In the genomic region with DNA sequence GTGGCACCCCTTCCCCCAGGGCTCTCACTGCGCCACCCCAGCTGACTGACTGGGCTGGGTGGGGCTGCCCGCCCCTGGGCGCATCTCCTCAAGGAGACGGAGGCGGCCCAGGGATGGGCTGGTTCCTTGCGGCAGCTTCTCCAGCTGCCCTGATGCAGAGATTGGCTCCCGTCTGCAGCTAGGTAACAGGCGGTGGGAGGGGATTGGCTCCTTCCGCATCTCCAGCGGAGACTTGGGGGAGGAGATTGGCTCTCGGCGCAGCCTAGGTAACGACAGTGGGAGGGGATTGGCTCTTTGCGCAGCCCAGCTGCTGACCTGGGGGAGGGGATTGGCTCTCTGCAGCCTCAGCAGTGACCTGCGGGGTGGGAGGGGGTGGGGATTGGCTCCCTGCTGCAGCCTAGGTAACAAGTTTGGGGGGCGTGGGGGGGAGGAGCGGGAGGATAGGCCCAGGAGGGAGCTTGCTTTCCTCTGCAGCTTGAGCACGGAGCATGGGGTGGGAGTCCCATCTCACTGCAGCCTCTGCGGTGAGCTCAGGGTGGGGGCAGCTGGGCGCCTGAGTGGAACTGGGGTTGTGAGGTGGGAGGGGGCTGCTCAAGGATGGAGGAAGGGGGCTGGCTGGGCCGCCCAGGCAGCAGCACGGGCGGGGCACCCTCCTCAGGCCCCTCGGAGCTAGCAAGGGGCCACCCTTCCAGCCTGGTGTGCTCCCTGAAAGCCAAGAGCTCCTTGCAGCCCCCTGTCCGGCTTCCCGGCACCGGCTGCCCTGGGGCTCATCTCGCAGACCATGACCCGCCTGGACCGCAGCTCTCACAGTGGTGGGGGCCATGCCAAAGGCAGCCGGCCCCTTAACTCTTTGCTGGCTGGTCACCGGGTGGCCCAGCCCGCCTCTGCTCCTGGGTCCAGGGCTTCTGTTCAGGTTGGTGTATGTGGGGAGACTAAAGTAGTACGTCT, we compare ENCODE assay signal across 8 cellular contexts. TPM values are rescaled to one million over a fixed set of nuclear protein-coding genes. Genes with fewer than 3 reads are reported as not detected.
A peak's percentile ranks its signal among the peaks of the same experiment; 100 is the strongest.
DNase-seq lines count a peak whose midpoint lies in the region; ATAC-seq and TF ChIP-seq lines count a peak whose summit lies in the region.

No MANE protein-coding gene starts in this region.

- H3K4me1 ChIP-seq in CD4-positive, alpha-beta memory T cell (ENCODE audit: insufficient read depth, low read length): peaks cover 47% of the 10 kb centered on the region
- H3K4me1 ChIP-seq in hepatocyte (ENCODE audit: insufficient read depth) (peaks cover 57% of the 10 kb centered on the region), prostate gland (replicated peaks) (peaks cover 42% of the 10 kb centered on the region)

- POLR2A ChIA-PET in CD4-positive, alpha-beta memory T cell (lab: Charles Lee; ENCODE audit: partially characterized antibody): no interaction called here

- intact Hi-C loops in CD4-positive, alpha-beta memory T cell (cut with micrococcal nuclease): no loop called here
- intact Hi-C loops in prostate gland (cut with DNase I): no loop called here

- no peak for ATAC-seq in GM21786 (IDR thresholded peaks at IDR 0.05; ENCODE audit: unreplicated experiment)
- no peak for ATAC-seq in GM19452 (IDR thresholded peaks at IDR 0.05; ENCODE audit: unreplicated experiment)

- no peaks in the 10 kb centered on the region for H3K27me3 Mint-ChIP-seq in CD4-positive, alpha-beta memory T cell

- no peak overlapping the region for H3K27ac ChIP-seq in CD4-positive, alpha-beta memory T cell (ENCODE audit: low read depth, low read length)
- H3K27ac ChIP-seq in hepatocyte (peak overlapping the region; percentile 87), prostate gland (peak overlapping the region; percentile 95 to 98)

- H3K4me2 ChIP-seq in hepatocyte: peak overlapping the region; percentile 80

- peaks cover 81% of the 10 kb centered on the region for H3K36me3 ChIP-seq in CD4-positive, alpha-beta memory T cell (ENCODE audit: insufficient read depth, low read length)
- H3K36me3 ChIP-seq in hepatocyte (replicated peaks; ENCODE audit: insufficient read depth, low read depth) (no peaks in the 10 kb centered on the region), prostate gland (peaks cover 0 to 32% of the 10 kb centered on the region in 2 donors)

- H4K20me1 ChIP-seq in hepatocyte (ENCODE audit: insufficient read depth, poor library complexity, severe bottlenecking): peaks cover 49% of the 10 kb centered on the region

- no peak for DNase-seq in CD4-positive, alpha-beta memory T cell
- DNase-seq in NCI-H1436 (lab: John Stamatoyannopoulos, UW) (peak; percentile 99), amniotic epithelial cell (ENCODE audit: low read depth) (peak; percentile 95), hepatocyte (ENCODE audit: low spot score) (peak; percentile 89), prostate gland (ENCODE audit: low spot score) (peak; percentile 87)
- DNase-seq in activated CD8-positive, alpha-beta memory T cell treated with anti-CD3 and anti-CD28 coated beads, Interleukin-2, amount 50 U/mL, for 48 hours: no peak

- H3K9me2 ChIP-seq in hepatocyte (replicated peaks; ENCODE audit: insufficient read depth): no peaks in the 10 kb centered on the region

- no peaks in the 10 kb centered on the region for H3K27me3 ChIP-seq in CD4-positive, alpha-beta memory T cell (ENCODE audit: insufficient read depth, low read length)
- no peaks in the 10 kb centered on the region for H3K27me3 ChIP-seq in hepatocyte
- no peaks in the 10 kb centered on the region for H3K27me3 ChIP-seq in prostate gland (replicated peaks; ENCODE audit: insufficient read depth)

- H3K36me3 Mint-ChIP-seq in CD4-positive, alpha-beta memory T cell: peaks cover 44 to 76% of the 10 kb centered on the region in 2 donors

- no peaks in the 10 kb centered on the region for H3K9me3 Mint-ChIP-seq in CD4-positive, alpha-beta memory T cell

- no peak overlapping the region for H3K4me3 ChIP-seq in CD4-positive, alpha-beta memory T cell (ENCODE audit: low read length in 2 of 2)
- H3K4me3 ChIP-seq in hepatocyte (no peak overlapping the region), prostate gland (peak overlapping the region in 1 of 2 donors; percentile 19)

- H3K4me3 Mint-ChIP-seq in CD4-positive, alpha-beta memory T cell: no peak overlapping the region

- H3K27ac Mint-ChIP-seq in CD4-positive, alpha-beta memory T cell: peak overlapping the region in 5 of 7 donors; percentile 21 to 85 (median 57)

- TF ChIP-seq CTCF in hepatocyte (IDR thresholded peaks at IDR 0.05; ENCODE audit: poor library complexity) (no peak), prostate gland (IDR thresholded peaks at IDR 0.05) (no peak)

- peak; percentile 17 for TF ChIP-seq POLR2A in prostate gland (IDR thresholded peaks at IDR 0.05)

- H3K79me2 ChIP-seq in hepatocyte: peaks cover 68% of the 10 kb centered on the region

- H3K4me1 Mint-ChIP-seq in CD4-positive, alpha-beta memory T cell: peaks cover 32 to 63% (median 43%) of the 10 kb centered on the region in 4 donors

- CTCF ChIA-PET in CD4-positive, alpha-beta memory T cell (lab: Charles Lee; ENCODE audit: partially characterized antibody): interaction anchor here (1.3 to 1.8 kb wide), 3 partner anchors 18 to 28 kb away, joined by 3 to 5 read pairs (median 3); no protein-coding TSS in a partner anchor

- no peaks in the 10 kb centered on the region for H3K9me3 ChIP-seq in CD4-positive, alpha-beta memory T cell (ENCODE audit: control insufficient read depth in 1 of 2, low read length in 2 of 2)
- H3K9me3 ChIP-seq in hepatocyte (ENCODE audit: low read depth): no peaks in the 10 kb centered on the region
- no peaks in the 10 kb centered on the region for H3K9me3 ChIP-seq in prostate gland

- H2AFZ ChIP-seq in hepatocyte: no peak overlapping the region

- 39% methylated on average over 27 of the region's 34 CpGs for WGBS in hepatocyte (ENCODE audit: low lambda C conversion rate, missing lambda C conversion rate)
- WGBS in prostate gland: 23% methylated on average over 29 of the region's 34 CpGs

RNA-seq across cellular contexts. Expression of gene NFE2L1, which starts 6.4 kb away (rescaled TPM):
- 10 to 100 TPM; 53.5 to 62.5 TPM for total RNA-seq in CD4-positive, alpha-beta memory T cell
- 10 to 100 TPM in 1 of 2 donors, 1 to 10 TPM in 1; 2.9 to 16.2 TPM for polyA plus RNA-seq in CD4-positive, alpha-beta memory T cell
- total RNA-seq in hepatocyte: 82.0 and 86.4 TPM in 2 replicates
- polyA plus RNA-seq in hepatocyte: 35.3 and 42.4 TPM in 2 replicates
- total RNA-seq in prostate gland: 100 to 1,000 TPM in 1 of 2 donors, 10 to 100 TPM in 1; 87.8 to 244 TPM

RNA-seq across cellular contexts. Expression of gene COPZ2, which starts 16.9 kb away (rescaled TPM):
- total RNA-seq in CD4-positive, alpha-beta memory T cell: 1 to 10 TPM; 1.9 to 2.0 TPM
- polyA plus RNA-seq in CD4-positive, alpha-beta memory T cell: 1 to 10 TPM; 1.6 to 1.9 TPM
- total RNA-seq in hepatocyte (36.0 and 40.7 TPM in 2 replicates), prostate gland (10 to 100 TPM; 18.1 to 18.5 TPM)
- polyA plus RNA-seq in hepatocyte: 139 and 159 TPM in 2 replicates

RNA-seq across cellular contexts. Expression of gene CBX1, which starts 46.8 kb away (rescaled TPM):
- total RNA-seq in CD4-positive, alpha-beta memory T cell: 10 to 100 TPM; 33.9 to 37.1 TPM
- 10 to 100 TPM; 10.1 to 19.8 TPM for polyA plus RNA-seq in CD4-positive, alpha-beta memory T cell
- total RNA-seq in hepatocyte: 49.0 and 57.0 TPM in 2 replicates
- polyA plus RNA-seq in hepatocyte: 20.7 and 23.5 TPM in 2 replicates
- total RNA-seq in prostate gland: 10 to 100 TPM; 35.0 to 43.7 TPM

RNA-seq across cellular contexts. Expression of gene SNX11, which starts 53.1 kb away (rescaled TPM):
- 10 to 100 TPM; 20.8 to 22.0 TPM for total RNA-seq in CD4-positive, alpha-beta memory T cell
- 10 to 100 TPM; 17.9 to 18.1 TPM for polyA plus RNA-seq in CD4-positive, alpha-beta memory T cell
- 11.3 and 12.4 TPM in 2 replicates for total RNA-seq in hepatocyte
- polyA plus RNA-seq in hepatocyte: 9.2 and 13.2 TPM in 2 replicates
- total RNA-seq in prostate gland: 10 to 100 TPM; 15.2 to 16.0 TPM

Comparison
In these comparisons a context has a peak if more than half of its experiments do, and no peak if none do; other contexts are left out.
1. DNase-seq: peak in NCI-H1436 (single experiment), amniotic epithelial cell (single experiment), hepatocyte (single experiment) and prostate gland (single experiment); none in CD4-positive, alpha-beta memory T cell (0 of 5) and activated CD8-positive, alpha-beta memory T cell treated with anti-CD3 and anti-CD28 coated beads, Interleukin-2, amount 50 U/mL, for 48 hours (single experiment).
2. RNA of gene COPZ2, which starts 16.9 kb away (total RNA-seq): 36.0 to 40.7 TPM in hepatocyte and 18.1 to 18.5 TPM in prostate gland; 1.9 to 2.0 TPM in CD4-positive, alpha-beta memory T cell; every median in the first group is over 4 times any median in the second.